ENCODE assay signal across 11 cellular contexts in genomic region chr4:1718095-1718850, GRCh38. TPM values are rescaled to one million over a fixed set of nuclear protein-coding genes. Genes with fewer than 3 reads are reported as not detected.
DNase-seq lines count a peak whose midpoint lies in the region; ATAC-seq and TF ChIP-seq lines count a peak whose summit lies in the region.
"Had no signal": no experiment of that assay in that cellular context is flagged by ENCODE, and none has a peak within 500 bp of the region (broad histone marks: within the 10 kb centered on the region; RNA-seq: fewer than 3 reads in every experiment).

No MANE protein-coding gene starts in this region.

- H3K27ac ChIP-seq in HEK293 (ENCODE audit: extremely low read depth, low read depth, low read length) = no peak overlapping the region

- peak overlapping the region; percentile 89 for H3K4me3 Mint-ChIP-seq in activated naive CD8-positive, alpha-beta T cell treated with anti-CD3 and anti-CD28 coated beads for 36 hours
- H3K4me3 Mint-ChIP-seq in neural crest cell = peak overlapping the region; percentile 90

- H3K36me3 Mint-ChIP-seq in activated naive CD8-positive, alpha-beta T cell treated with anti-CD3 and anti-CD28 coated beads for 36 hours = peaks cover 40% of the 10 kb centered on the region
- no peaks in the 10 kb centered on the region for H3K36me3 Mint-ChIP-seq in neural crest cell (ENCODE audit: low read depth)

- no peaks in the 10 kb centered on the region for H3K4me1 ChIP-seq in HEK293 (ENCODE audit: control insufficient read depth, insufficient read depth, low read length)

- ATAC-seq in HG03571 (IDR thresholded peaks at IDR 0.05; ENCODE audit: unreplicated experiment) = no peak

- CTCF ChIA-PET in HEK293 (lab: Yijun Ruan, JAX) = no interaction called here

- H3K9me3 Mint-ChIP-seq in activated naive CD8-positive, alpha-beta T cell treated with anti-CD3 and anti-CD28 coated beads for 36 hours = no peaks in the 10 kb centered on the region
- H3K9me3 Mint-ChIP-seq in neural crest cell = no peaks in the 10 kb centered on the region

- H3K9me3 ChIP-seq in HEK293 (ENCODE audit: control insufficient read depth, insufficient read depth, low read depth, low read length) = no peaks in the 10 kb centered on the region

- H3K27me3 Mint-ChIP-seq in activated naive CD8-positive, alpha-beta T cell treated with anti-CD3 and anti-CD28 coated beads for 36 hours = no peaks in the 10 kb centered on the region
- no peaks in the 10 kb centered on the region for H3K27me3 Mint-ChIP-seq in neural crest cell (ENCODE audit: low read depth)

- peak overlapping the region; percentile 48 for H3K27ac Mint-ChIP-seq in activated naive CD8-positive, alpha-beta T cell treated with anti-CD3 and anti-CD28 coated beads for 36 hours
- H3K27ac Mint-ChIP-seq in neural crest cell (ENCODE audit: unreplicated experiment) = peak overlapping the region; percentile 69

- POLR2A ChIA-PET in HEK293 (lab: Yijun Ruan, JAX) = no interaction called here

- H3K36me3 ChIP-seq in HEK293 (ENCODE audit: control insufficient read depth in 2 of 2, insufficient read depth in 1 of 2, low read length in 2 of 2) = peaks cover 0 to 45% of the 10 kb centered on the region in 2 experiments; a peak in 1 of 3 replicates

- TF ChIP-seq CTCF in HEK293 (tag by site-specific recombination; IDR thresholded peaks at IDR 0.05) (no peak), neural crest cell (conservative IDR thresholded peaks at IDR 0.05) (no peak)

- DNase-seq in COR-L47 (lab: John Stamatoyannopoulos, UW) = peak; percentile 78
- no peak for DNase-seq in activated naive CD8-positive, alpha-beta T cell treated with anti-CD3 and anti-CD28 coated beads for 36 hours
- DNase-seq in neural crest cell (ENCODE audit: low read depth, low spot score) = no peak
- DNase-seq in OCI-M2 (lab: John Stamatoyannopoulos, UW; ENCODE audit: unreplicated experiment) = no peak
- no peak for DNase-seq in kidney tubule cell (ENCODE audit: low spot score)
- DNase-seq: foreskin melanocyte; midbrain; SIG-M5; stimulated activated naive CD4-positive, alpha-beta T cell treated with Interleukin-2 at 50 U/mL for 16 hours had no signal

- H3K4me3 ChIP-seq in HEK293 (ENCODE audit: low read depth, low read length) = no peak overlapping the region

- peaks cover 31% of the 10 kb centered on the region for H3K4me1 Mint-ChIP-seq in activated naive CD8-positive, alpha-beta T cell treated with anti-CD3 and anti-CD28 coated beads for 36 hours
- peaks cover 40% of the 10 kb centered on the region for H3K4me1 Mint-ChIP-seq in neural crest cell

TF ChIP-seq in HEK293, 187 proteins besides CTCF, POLR2A, EP300 and RAD21:
- TF ChIP-seq HIC1 (tag by site-specific recombination; IDR thresholded peaks at IDR 0.05) (0 out of 2 replicates have a peak, but pooled peaks have one; percentile 32), ZNF600 (tag by site-specific recombination; IDR thresholded peaks at IDR 0.05) (peak; percentile 97), KLF1 (tag by site-specific recombination; IDR thresholded peaks at IDR 0.05) (no peak), ZIC2 (tag by site-specific recombination; IDR thresholded peaks at IDR 0.05) (peak; percentile 57)

RNA-seq across cellular contexts. Expression of gene TMEM129, which starts 2.9 kb away (rescaled TPM):
- total RNA-seq in activated naive CD8-positive, alpha-beta T cell treated with anti-CD3 and anti-CD28 coated beads for 36 hours = 10 to 100 TPM; 20.5 to 20.8 TPM
- 36.6 and 37.4 TPM in 2 replicates for total RNA-seq in neural crest cell

RNA-seq across cellular contexts. Expression of gene TACC3, which starts 3.0 kb away (rescaled TPM):
- 100 to 1,000 TPM; 189 to 190 TPM for total RNA-seq in activated naive CD8-positive, alpha-beta T cell treated with anti-CD3 and anti-CD28 coated beads for 36 hours
- 159 and 165 TPM in 2 replicates for total RNA-seq in neural crest cell

RNA-seq across cellular contexts. Expression of gene SLBP, which starts 6.2 kb away (rescaled TPM):
- total RNA-seq in activated naive CD8-positive, alpha-beta T cell treated with anti-CD3 and anti-CD28 coated beads for 36 hours = 100 to 1,000 TPM; 183 to 184 TPM
- 60.2 and 64.8 TPM in 2 replicates for total RNA-seq in neural crest cell

RNA-seq across cellular contexts. Expression of gene FAM53A, which starts 34.2 kb away (rescaled TPM):
- total RNA-seq in activated naive CD8-positive, alpha-beta T cell treated with anti-CD3 and anti-CD28 coated beads for 36 hours = 1 to 10 TPM in 1 of 2 experiments, under 1 TPM in 1; 0.82 to 1.3 TPM
- total RNA-seq in neural crest cell = 3.6 and 4.3 TPM in 2 replicates
